9 cellular contexts compared by ENCODE assay signal in genomic region chr16:70736454-70737376, GRCh38. TPM values are rescaled to one million over a fixed set of nuclear protein-coding genes. Genes with fewer than 3 reads are reported as not detected.
DNase-seq lines count a peak whose midpoint lies in the region; ATAC-seq and TF ChIP-seq lines count a peak whose summit lies in the region.
"Had no signal": no experiment of that assay in that cellular context is flagged by ENCODE, and none has a peak within 500 bp of the region (broad histone marks: within the 10 kb centered on the region; RNA-seq: fewer than 3 reads in every experiment).

No MANE protein-coding gene starts in this region.

- H3K4me3 ChIP-seq in H7 (ENCODE audit: insufficient read depth, low read depth, low read length) (no peak overlapping the region), fibroblast of mammary gland (ENCODE audit: control insufficient read depth, low read depth, low read length) (no peak overlapping the region), skin epidermis (no peak overlapping the region)

- in situ Hi-C loops in ACHN (cut with HindIII; ENCODE audit: low pct_ligation_motif_present, low pct_unique_long_range_greater_than_20kb, low sequenced_read_pairs) = no loop called here

- no peak for TF ChIP-seq CTCF in VCaP (conservative IDR thresholded peaks at IDR 0.05)
- TF ChIP-seq CTCF in fibroblast of mammary gland (conservative IDR thresholded peaks at IDR 0.05; ENCODE audit: control insufficient read depth, insufficient read depth, low read depth, low read length) = no peak

- peak overlapping the region; percentile 90 for H3K27ac ChIP-seq in VCaP
- H3K27ac ChIP-seq in skin epidermis = peak overlapping the region in 20 of 21 experiments; percentile 17 to 89 (median 74)

- H3K36me3 ChIP-seq in H7 (replicated peaks; ENCODE audit: control insufficient read depth, insufficient read depth, low read length) = no peaks in the 10 kb centered on the region; the same call in none of the 2 replicates

- ATAC-seq in HG03025 (IDR thresholded peaks at IDR 0.05; ENCODE audit: low FRiP score, unreplicated experiment) (no peak), HG03521 (IDR thresholded peaks at IDR 0.05; ENCODE audit: unreplicated experiment) (no peak)

- DNase-seq in H7 (peak; percentile 81), fibroblast of mammary gland (ENCODE audit: low read depth) (peak; percentile 33), ACHN (no peak), NCI-H226 (no peak)
- DNase-seq: NCI-H1930 had no signal

- no peaks in the 10 kb centered on the region for H3K27me3 ChIP-seq in H7 (ENCODE audit: control insufficient read depth, insufficient read depth, low read length)

RNA-seq across cellular contexts. Expression of gene MTSS2, which starts 50.9 kb away (rescaled TPM):
- total RNA-seq in H7 (2014; rRNA removed; shearing (Covaris generic)) = 30.7 and 44.8 TPM in 2 replicates

Comparison
In these comparisons a context has a peak if more than half of its experiments do, and no peak if none do; other contexts are left out.
1. DNase-seq: peak in H7 (single experiment) and fibroblast of mammary gland (single experiment); none in ACHN (single experiment) and NCI-H226 (single experiment).